In the genomic region with DNA sequence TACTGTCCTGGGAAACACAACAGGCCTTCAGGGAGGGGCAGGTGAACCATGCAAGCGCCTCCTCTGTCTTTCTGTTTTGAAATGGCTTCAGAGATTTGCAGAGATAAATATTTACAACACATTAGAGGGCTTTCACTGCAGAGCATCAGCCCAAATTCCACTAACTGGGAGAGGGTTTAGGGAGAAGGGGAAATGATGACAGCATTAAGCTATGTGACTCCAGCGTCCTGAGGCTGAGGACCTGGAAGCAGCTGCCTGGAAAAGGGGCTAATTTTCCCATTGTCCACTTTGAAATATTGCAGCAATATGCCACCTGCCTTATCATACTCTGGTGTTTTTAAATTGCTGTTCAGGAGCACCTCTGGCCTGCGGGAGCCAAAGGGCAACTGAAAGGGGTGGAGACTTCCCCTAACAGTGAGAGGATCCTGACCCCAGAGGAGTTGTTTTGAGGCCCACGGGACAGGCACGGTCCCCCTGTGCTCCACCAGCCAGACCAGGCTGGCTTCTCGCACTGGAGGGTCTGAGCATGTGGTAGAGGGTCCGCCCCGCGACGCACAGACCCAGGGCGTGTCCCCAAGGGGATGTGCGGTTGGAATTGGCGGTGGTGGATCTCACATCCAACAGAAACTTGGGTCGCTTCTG, we compare ENCODE assay signal across 1 cellular context.
TF ChIP-seq lines count a peak whose summit lies in the region.

No MANE protein-coding gene starts in this region.

TF ChIP-seq in HepG2, 621 proteins besides CTCF, POLR2A, EP300 and RAD21 (continued from another document):
- TF ChIP-seq, protein P1, sequence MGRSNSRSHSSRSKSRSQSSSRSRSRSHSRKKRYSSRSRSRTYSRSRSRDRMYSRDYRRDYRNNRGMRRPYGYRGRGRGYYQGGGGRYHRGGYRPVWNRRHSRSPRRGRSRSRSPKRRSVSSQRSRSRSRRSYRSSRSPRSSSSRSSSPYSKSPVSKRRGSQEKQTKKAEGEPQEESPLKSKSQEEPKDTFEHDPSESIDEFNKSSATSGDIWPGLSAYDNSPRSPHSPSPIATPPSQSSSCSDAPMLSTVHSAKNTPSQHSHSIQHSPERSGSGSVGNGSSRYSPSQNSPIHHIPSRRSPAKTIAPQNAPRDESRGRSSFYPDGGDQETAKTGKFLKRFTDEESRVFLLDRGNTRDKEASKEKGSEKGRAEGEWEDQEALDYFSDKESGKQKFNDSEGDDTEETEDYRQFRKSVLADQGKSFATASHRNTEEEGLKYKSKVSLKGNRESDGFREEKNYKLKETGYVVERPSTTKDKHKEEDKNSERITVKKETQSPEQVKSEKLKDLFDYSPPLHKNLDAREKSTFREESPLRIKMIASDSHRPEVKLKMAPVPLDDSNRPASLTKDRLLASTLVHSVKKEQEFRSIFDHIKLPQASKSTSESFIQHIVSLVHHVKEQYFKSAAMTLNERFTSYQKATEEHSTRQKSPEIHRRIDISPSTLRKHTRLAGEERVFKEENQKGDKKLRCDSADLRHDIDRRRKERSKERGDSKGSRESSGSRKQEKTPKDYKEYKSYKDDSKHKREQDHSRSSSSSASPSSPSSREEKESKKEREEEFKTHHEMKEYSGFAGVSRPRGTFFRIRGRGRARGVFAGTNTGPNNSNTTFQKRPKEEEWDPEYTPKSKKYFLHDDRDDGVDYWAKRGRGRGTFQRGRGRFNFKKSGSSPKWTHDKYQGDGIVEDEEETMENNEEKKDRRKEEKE (IDR thresholded peaks at IDR 0.05), result no peak
- TF ChIP-seq ZFAT (CRISPR knock-in tag; conservative IDR thresholded peaks at IDR 0.05), result no peak
- TF ChIP-seq, protein P2, sequence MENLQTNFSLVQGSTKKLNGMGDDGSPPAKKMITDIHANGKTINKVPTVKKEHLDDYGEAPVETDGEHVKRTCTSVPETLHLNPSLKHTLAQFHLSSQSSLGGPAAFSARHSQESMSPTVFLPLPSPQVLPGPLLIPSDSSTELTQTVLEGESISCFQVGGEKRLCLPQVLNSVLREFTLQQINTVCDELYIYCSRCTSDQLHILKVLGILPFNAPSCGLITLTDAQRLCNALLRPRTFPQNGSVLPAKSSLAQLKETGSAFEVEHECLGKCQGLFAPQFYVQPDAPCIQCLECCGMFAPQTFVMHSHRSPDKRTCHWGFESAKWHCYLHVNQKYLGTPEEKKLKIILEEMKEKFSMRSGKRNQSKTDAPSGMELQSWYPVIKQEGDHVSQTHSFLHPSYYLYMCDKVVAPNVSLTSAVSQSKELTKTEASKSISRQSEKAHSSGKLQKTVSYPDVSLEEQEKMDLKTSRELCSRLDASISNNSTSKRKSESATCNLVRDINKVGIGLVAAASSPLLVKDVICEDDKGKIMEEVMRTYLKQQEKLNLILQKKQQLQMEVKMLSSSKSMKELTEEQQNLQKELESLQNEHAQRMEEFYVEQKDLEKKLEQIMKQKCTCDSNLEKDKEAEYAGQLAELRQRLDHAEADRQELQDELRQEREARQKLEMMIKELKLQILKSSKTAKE (CRISPR knock-in tag; IDR thresholded peaks at IDR 0.05; ENCODE audit: borderline replicate concordance), result no peak
- TF ChIP-seq GATAD2A (CRISPR knock-in tag; IDR thresholded peaks at IDR 0.05), result peak; percentile 85
- TF ChIP-seq YEATS4 (CRISPR knock-in tag; IDR thresholded peaks at IDR 0.05; ENCODE audit: borderline replicate concordance), result no peak; the same call in 1 of the 2 replicates
- TF ChIP-seq ZNF7 (CRISPR knock-in tag; IDR thresholded peaks at IDR 0.05), result no peak
- TF ChIP-seq ZMYM2 (CRISPR knock-in tag; IDR thresholded peaks at IDR 0.05), result 0 out of 2 replicates have a peak, but pooled peaks have one; percentile 35
- TF ChIP-seq, protein P3, sequence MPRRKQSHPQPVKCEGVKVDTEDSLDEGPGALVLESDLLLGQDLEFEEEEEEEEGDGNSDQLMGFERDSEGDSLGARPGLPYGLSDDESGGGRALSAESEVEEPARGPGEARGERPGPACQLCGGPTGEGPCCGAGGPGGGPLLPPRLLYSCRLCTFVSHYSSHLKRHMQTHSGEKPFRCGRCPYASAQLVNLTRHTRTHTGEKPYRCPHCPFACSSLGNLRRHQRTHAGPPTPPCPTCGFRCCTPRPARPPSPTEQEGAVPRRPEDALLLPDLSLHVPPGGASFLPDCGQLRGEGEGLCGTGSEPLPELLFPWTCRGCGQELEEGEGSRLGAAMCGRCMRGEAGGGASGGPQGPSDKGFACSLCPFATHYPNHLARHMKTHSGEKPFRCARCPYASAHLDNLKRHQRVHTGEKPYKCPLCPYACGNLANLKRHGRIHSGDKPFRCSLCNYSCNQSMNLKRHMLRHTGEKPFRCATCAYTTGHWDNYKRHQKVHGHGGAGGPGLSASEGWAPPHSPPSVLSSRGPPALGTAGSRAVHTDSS (CRISPR knock-in tag; conservative IDR thresholded peaks at IDR 0.05), result no peak
- no peak for TF ChIP-seq KMT2A (CRISPR knock-in tag; IDR thresholded peaks at IDR 0.05)
- no peak for TF ChIP-seq HNRNPL (IDR thresholded peaks at IDR 0.05; ENCODE audit: low read depth, low read length)
- TF ChIP-seq ZNF354B (CRISPR knock-in tag; IDR thresholded peaks at IDR 0.05), result no peak
- TF ChIP-seq KDM5B (CRISPR knock-in tag; IDR thresholded peaks at IDR 0.05; ENCODE audit: borderline replicate concordance), result peak; percentile 59; the same call in 1 of the 2 replicates
- no peak for TF ChIP-seq THYN1 (CRISPR knock-in tag; IDR thresholded peaks at IDR 0.05; ENCODE audit: borderline replicate concordance, low read depth)
- TF ChIP-seq SRY (CRISPR knock-in tag; IDR thresholded peaks at IDR 0.05), result no peak; the same call in 1 of the 2 replicates
- TF ChIP-seq POLR2AphosphoS5 (IDR thresholded peaks at IDR 0.05; ENCODE audit: low read depth, low read length), result 0 out of 2 replicates have a peak, but pooled peaks have one; percentile 16
- no peak for TF ChIP-seq ZNF670 (CRISPR knock-in tag; IDR thresholded peaks at IDR 0.05; ENCODE audit: borderline replicate concordance)
- TF ChIP-seq RFXANK (CRISPR knock-in tag; IDR thresholded peaks at IDR 0.05), result no peak
- no peak for TF ChIP-seq ZNF207 (IDR thresholded peaks at IDR 0.05; ENCODE audit: borderline replicate concordance)
- TF ChIP-seq MED1 (CRISPR knock-in tag; IDR thresholded peaks at IDR 0.05), result peak; percentile 99
- TF ChIP-seq REXO4 (CRISPR knock-in tag; IDR thresholded peaks at IDR 0.05; ENCODE audit: borderline replicate concordance), result no peak
- TF ChIP-seq TAF1 (CRISPR knock-in tag; IDR thresholded peaks at IDR 0.05), result no peak; the same call in 1 of the 2 replicates
- TF ChIP-seq ZNF678 (CRISPR knock-in tag; IDR thresholded peaks at IDR 0.05), result no peak
- TF ChIP-seq BORCS8-MEF2B (CRISPR knock-in tag; IDR thresholded peaks at IDR 0.05), result no peak; the same call in 1 of the 2 replicates
- peak; percentile 64; the same call in 1 of the 2 replicates for TF ChIP-seq MEIS2 (CRISPR knock-in tag; IDR thresholded peaks at IDR 0.05)
- TF ChIP-seq SMAD1 (CRISPR knock-in tag; IDR thresholded peaks at IDR 0.05; ENCODE audit: borderline replicate concordance, low read depth), result no peak
- no peak for TF ChIP-seq SMARCC2 (IDR thresholded peaks at IDR 0.05)
- TF ChIP-seq, protein P4, sequence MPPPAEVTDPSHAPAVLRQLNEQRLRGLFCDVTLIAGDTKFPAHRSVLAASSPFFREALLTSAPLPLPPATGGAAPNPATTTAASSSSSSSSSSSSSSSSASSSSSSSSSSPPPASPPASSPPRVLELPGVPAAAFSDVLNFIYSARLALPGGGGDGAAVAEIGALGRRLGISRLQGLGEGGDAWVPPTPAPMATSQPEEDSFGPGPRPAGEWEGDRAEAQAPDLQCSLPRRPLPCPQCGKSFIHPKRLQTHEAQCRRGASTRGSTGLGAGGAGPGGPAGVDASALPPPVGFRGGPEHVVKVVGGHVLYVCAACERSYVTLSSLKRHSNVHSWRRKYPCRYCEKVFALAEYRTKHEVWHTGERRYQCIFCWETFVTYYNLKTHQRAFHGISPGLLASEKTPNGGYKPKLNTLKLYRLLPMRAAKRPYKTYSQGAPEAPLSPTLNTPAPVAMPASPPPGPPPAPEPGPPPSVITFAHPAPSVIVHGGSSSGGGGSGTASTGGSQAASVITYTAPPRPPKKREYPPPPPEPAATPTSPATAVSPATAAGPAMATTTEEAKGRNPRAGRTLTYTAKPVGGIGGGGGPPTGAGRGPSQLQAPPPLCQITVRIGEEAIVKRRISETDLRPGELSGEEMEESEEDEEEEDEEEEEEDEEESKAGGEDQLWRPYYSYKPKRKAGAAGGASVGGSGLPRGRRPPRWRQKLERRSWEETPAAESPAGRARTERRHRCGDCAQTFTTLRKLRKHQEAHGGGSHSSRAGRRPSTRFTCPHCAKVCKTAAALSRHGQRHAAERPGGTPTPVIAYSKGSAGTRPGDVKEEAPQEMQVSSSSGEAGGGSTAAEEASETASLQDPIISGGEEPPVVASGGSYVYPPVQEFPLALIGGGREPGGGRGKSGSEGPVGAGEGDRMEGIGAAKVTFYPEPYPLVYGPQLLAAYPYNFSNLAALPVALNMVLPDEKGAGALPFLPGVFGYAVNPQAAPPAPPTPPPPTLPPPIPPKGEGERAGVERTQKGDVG (CRISPR knock-in tag; IDR thresholded peaks at IDR 0.05; ENCODE audit: borderline replicate concordance), result peak; percentile 99
- TF ChIP-seq SMARCE1 (IDR thresholded peaks at IDR 0.05; ENCODE audit: borderline replicate concordance), result no peak
- no peak for TF ChIP-seq ZSCAN9 (CRISPR knock-in tag; IDR thresholded peaks at IDR 0.05; ENCODE audit: borderline replicate concordance)
- TF ChIP-seq, protein P5, sequence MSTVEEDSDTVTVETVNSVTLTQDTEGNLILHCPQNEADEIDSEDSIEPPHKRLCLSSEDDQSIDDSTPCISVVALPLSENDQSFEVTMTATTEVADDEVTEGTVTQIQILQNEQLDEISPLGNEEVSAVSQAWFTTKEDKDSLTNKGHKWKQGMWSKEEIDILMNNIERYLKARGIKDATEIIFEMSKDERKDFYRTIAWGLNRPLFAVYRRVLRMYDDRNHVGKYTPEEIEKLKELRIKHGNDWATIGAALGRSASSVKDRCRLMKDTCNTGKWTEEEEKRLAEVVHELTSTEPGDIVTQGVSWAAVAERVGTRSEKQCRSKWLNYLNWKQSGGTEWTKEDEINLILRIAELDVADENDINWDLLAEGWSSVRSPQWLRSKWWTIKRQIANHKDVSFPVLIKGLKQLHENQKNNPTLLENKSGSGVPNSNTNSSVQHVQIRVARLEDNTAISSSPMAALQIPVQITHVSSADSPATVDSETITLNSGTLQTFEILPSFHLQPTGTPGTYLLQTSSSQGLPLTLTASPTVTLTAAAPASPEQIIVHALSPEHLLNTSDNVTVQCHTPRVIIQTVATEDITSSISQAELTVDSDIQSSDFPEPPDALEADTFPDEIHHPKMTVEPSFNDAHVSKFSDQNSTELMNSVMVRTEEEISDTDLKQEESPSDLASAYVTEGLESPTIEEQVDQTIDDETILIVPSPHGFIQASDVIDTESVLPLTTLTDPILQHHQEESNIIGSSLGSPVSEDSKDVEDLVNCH (CRISPR knock-in tag; IDR thresholded peaks at IDR 0.05), result no peak
- TF ChIP-seq THAP11 (CRISPR knock-in tag; IDR thresholded peaks at IDR 0.05), result no peak
- no peak for TF ChIP-seq ZSCAN21 (CRISPR knock-in tag; IDR thresholded peaks at IDR 0.05; ENCODE audit: borderline replicate concordance)
